In genomic region chr1:226738421-226738994, GRCh38 we compare ENCODE assay signal across 8 cellular contexts. TPM values are rescaled to one million over a fixed set of nuclear protein-coding genes. Genes with fewer than 3 reads are reported as not detected.
DNase-seq lines count a peak whose midpoint lies in the region; ATAC-seq and TF ChIP-seq lines count a peak whose summit lies in the region.

No MANE protein-coding gene starts in this region.

- no peaks in the 10 kb centered on the region for H4K20me1 ChIP-seq in neural progenitor cell (ENCODE audit: low read depth)

- TF ChIP-seq CTCF in foreskin fibroblast (IDR thresholded peaks at IDR 0.05; ENCODE audit: low read depth, low read length) (peak; percentile 10), neural progenitor cell (IDR thresholded peaks at IDR 0.05) (no peak)

- peaks cover 80% of the 10 kb centered on the region for H3K27me3 ChIP-seq in neural progenitor cell

- H3F3A ChIP-seq in neural progenitor cell (ENCODE audit: low read depth): peaks cover 24% of the 10 kb centered on the region

- peak overlapping the region; percentile 98 for H3K4me2 ChIP-seq in neural progenitor cell

- H3K4me3 Mint-ChIP-seq in activated T-helper 17 cell treated with anti-CD3 and anti-CD28 coated beads, Interleukin-2, amount 50 U/mL, for 72 hours: peak overlapping the region; percentile 83
- peak overlapping the region; percentile 93 for H3K4me3 Mint-ChIP-seq in neural progenitor cell

- peaks cover 13% of the 10 kb centered on the region for H3K4me1 Mint-ChIP-seq in activated T-helper 17 cell treated with anti-CD3 and anti-CD28 coated beads, Interleukin-2, amount 50 U/mL, for 72 hours
- peaks cover 27% of the 10 kb centered on the region for H3K4me1 Mint-ChIP-seq in neural progenitor cell

- ATAC-seq in GM21390 (IDR thresholded peaks at IDR 0.05; ENCODE audit: unreplicated experiment): peak; percentile 15
- ATAC-seq in activated T-helper 17 cell treated with anti-CD3 and anti-CD28 coated beads, Interleukin-2, amount 50 U/mL, for 72 hours (replicated peaks): peak; percentile 20

- H3K9me3 ChIP-seq in neural progenitor cell (ENCODE audit: low read depth): no peaks in the 10 kb centered on the region

- no peaks in the 10 kb centered on the region for H3K79me2 ChIP-seq in neural progenitor cell (ENCODE audit: low read depth)

- peaks cover 14% of the 10 kb centered on the region for H3K4me1 ChIP-seq in neural progenitor cell

- no peak overlapping the region for H3K9ac ChIP-seq in neural progenitor cell

- H2AFZ ChIP-seq in neural progenitor cell (replicated peaks): peak overlapping the region; percentile 98

- DNase-seq in DMS153 treated with DMSO at 0.1 percent for 48 hours (lab: John Stamatoyannopoulos, UW; ENCODE audit: unreplicated experiment) (peak; percentile 70), NCI-H146 (lab: John Stamatoyannopoulos, UW) (peak; percentile 70), foreskin fibroblast (peak; percentile 18 to 66), neural progenitor cell (ENCODE audit: low spot score) (peak; percentile 70), HuH-7.5 (ENCODE audit: low spot score) (no peak), NCI-H128 (lab: John Stamatoyannopoulos, UW; ENCODE audit: unreplicated experiment) (no peak)

- no peaks in the 10 kb centered on the region for H3K27me3 Mint-ChIP-seq in activated T-helper 17 cell treated with anti-CD3 and anti-CD28 coated beads, Interleukin-2, amount 50 U/mL, for 72 hours
- H3K27me3 Mint-ChIP-seq in neural progenitor cell (ENCODE audit: insufficient read depth, low read depth): peaks cover 7% of the 10 kb centered on the region

- H3K27ac ChIP-seq in neural progenitor cell: no peak overlapping the region

- peak overlapping the region; percentile 94 for H3K27ac Mint-ChIP-seq in activated T-helper 17 cell treated with anti-CD3 and anti-CD28 coated beads, Interleukin-2, amount 50 U/mL, for 72 hours
- no peak overlapping the region for H3K27ac Mint-ChIP-seq in neural progenitor cell

- H3K4me3 ChIP-seq in foreskin fibroblast (ENCODE audit: low read depth in 1 of 2, low read length in 2 of 2) (peak overlapping the region; percentile 68 to 97), neural progenitor cell (peak overlapping the region; percentile 54)

- H3K9me3 Mint-ChIP-seq in activated T-helper 17 cell treated with anti-CD3 and anti-CD28 coated beads, Interleukin-2, amount 50 U/mL, for 72 hours: no peaks in the 10 kb centered on the region
- peaks cover 9% of the 10 kb centered on the region for H3K9me3 Mint-ChIP-seq in neural progenitor cell

- H3K36me3 ChIP-seq in neural progenitor cell: no peaks in the 10 kb centered on the region

- H3K36me3 Mint-ChIP-seq in activated T-helper 17 cell treated with anti-CD3 and anti-CD28 coated beads, Interleukin-2, amount 50 U/mL, for 72 hours (ENCODE audit: low read depth): peaks cover 44% of the 10 kb centered on the region
- H3K36me3 Mint-ChIP-seq in neural progenitor cell: peaks cover 3% of the 10 kb centered on the region

RNA-seq across cellular contexts. Expression of gene ITPKB, which starts 0.6 kb away (rescaled TPM):
- 10 to 100 TPM; 30.1 to 39.2 TPM for total RNA-seq in activated T-helper 17 cell treated with anti-CD3 and anti-CD28 coated beads, Interleukin-2, amount 50 U/mL, for 72 hours
- total RNA-seq in neural progenitor cell (ENCODE audit: low replicate concordance): 1.6 and 4.5 TPM in 2 replicates

Comparison
In these comparisons a context has a peak if more than half of its experiments do, and no peak if none do; other contexts are left out.
1. DNase-seq: peak in DMS153 treated with DMSO at 0.1 percent for 48 hours (single experiment), NCI-H146 (single experiment), foreskin fibroblast (2 of 2) and neural progenitor cell (single experiment); none in HuH-7.5 (single experiment) and NCI-H128 (single experiment).